Comparison of ENCODE assay signal across 22 cellular contexts in the genomic region with DNA sequence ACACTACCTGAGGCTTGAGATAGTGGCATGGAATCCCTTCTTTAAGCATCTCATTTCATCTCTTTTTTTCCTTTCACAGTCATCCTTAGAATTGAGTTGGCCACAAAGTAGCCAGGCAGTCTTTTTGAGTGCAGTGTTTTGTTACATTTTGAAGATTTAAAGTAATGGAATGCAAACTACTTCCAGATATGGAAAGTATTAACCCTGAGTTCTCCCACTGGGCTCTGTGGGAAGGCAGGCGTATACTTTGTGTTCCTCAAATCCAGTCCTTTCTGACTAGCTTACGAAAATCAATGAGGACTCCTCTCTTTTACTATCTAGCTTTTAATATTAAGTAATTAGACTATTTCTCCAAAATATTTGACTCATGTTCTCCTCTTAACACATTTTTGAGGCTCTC. TPM values are rescaled to one million over a fixed set of nuclear protein-coding genes. Genes with fewer than 3 reads are reported as not detected.
"Had no signal": no experiment of that assay in that cellular context is flagged by ENCODE, and none has a peak within 500 bp of the region (broad histone marks: within the 10 kb centered on the region; RNA-seq: fewer than 3 reads in every experiment).

No MANE protein-coding gene starts in this region.

- H3K4me3 Mint-ChIP-seq: activated CD4-positive, alpha-beta memory T cell treated with anti-CD3 and anti-CD28 coated beads, Interleukin-2, amount 10 ng/mL, durations not matched to agents 7 days and 5 days; activated naive CD8-positive, alpha-beta T cell treated with anti-CD3 and anti-CD28 coated beads, Interleukin-2, amount 10 ng/mL, durations not matched to agents 7 days and 5 days; activated T-helper 17 cell treated with anti-CD3 and anti-CD28 coated beads, Interleukin-2, amount 50 U/mL, for 72 hours; effector memory CD8-positive, alpha-beta T cell; nephron; T-cell; WTC11 had no signal

- H3K9me3 Mint-ChIP-seq: activated CD4-positive, alpha-beta memory T cell treated with anti-CD3 and anti-CD28 coated beads, Interleukin-2, amount 10 ng/mL, durations not matched to agents 7 days and 5 days; activated naive CD8-positive, alpha-beta T cell treated with anti-CD3 and anti-CD28 coated beads, Interleukin-2, amount 10 ng/mL, durations not matched to agents 7 days and 5 days; nephron; WTC11 had no signal

- ATAC-seq: activated T-helper 17 cell treated with anti-CD3 and anti-CD28 coated beads, Interleukin-2, amount 50 U/mL, for 72 hours; effector memory CD8-positive, alpha-beta T cell; left lung; T-cell; WTC11 had no signal

- H3K36me3 Mint-ChIP-seq: activated naive CD8-positive, alpha-beta T cell treated with anti-CD3 and anti-CD28 coated beads, Interleukin-2, amount 10 ng/mL, durations not matched to agents 7 days and 5 days; T-cell; WTC11 had no signal

- H3K4me1 ChIP-seq: left lung, prostate gland, right atrium auricular region, transverse colon, vagina had no signal

- DNase-seq: activated CD4-positive, alpha-beta memory T cell treated with anti-CD3 and anti-CD28 coated beads, Interleukin-2, amount 10 ng/mL, durations not matched to agents 7 days and 5 days; activated CD4-positive, alpha-beta T cell treated with anti-CD3 and anti-CD28 coated beads for 4 hours; activated naive CD4-positive, alpha-beta T cell; activated naive CD8-positive, alpha-beta T cell treated with anti-CD3 and anti-CD28 coated beads, Interleukin-2, amount 10 ng/mL, durations not matched to agents 7 days and 5 days; activated T-cell treated with anti-CD3 and anti-CD28 coated beads, Interleukin-2, amount 50 U/mL, for 1 hour; effector memory CD8-positive, alpha-beta T cell; foreskin melanocyte; glutamatergic neuron; left lung; mammary epithelial cell; midbrain; stimulated activated CD4-positive, alpha-beta T cell treated with anti-CD3 and anti-CD28 coated beads, Interleukin-2, amount 100 ng/mL, for 24 hours; stimulated activated naive CD4-positive, alpha-beta T cell treated with Interleukin-2 at 50 U/mL for 16 hours; substantia nigra; T-cell; transverse colon had no signal

- H3K9me3 ChIP-seq: left lung, prostate gland, right atrium auricular region, transverse colon, vagina had no signal

- H3K27me3 ChIP-seq: left lung, right atrium auricular region, transverse colon, vagina had no signal

- H3K27me3 Mint-ChIP-seq: activated CD4-positive, alpha-beta memory T cell treated with anti-CD3 and anti-CD28 coated beads, Interleukin-2, amount 10 ng/mL, durations not matched to agents 7 days and 5 days; activated naive CD8-positive, alpha-beta T cell treated with anti-CD3 and anti-CD28 coated beads, Interleukin-2, amount 10 ng/mL, durations not matched to agents 7 days and 5 days; activated T-helper 17 cell treated with anti-CD3 and anti-CD28 coated beads, Interleukin-2, amount 50 U/mL, for 72 hours; effector memory CD8-positive, alpha-beta T cell; T-cell had no signal

- H3K27ac ChIP-seq: left lung, prostate gland, right atrium auricular region, transverse colon, vagina had no signal

- H3K27ac Mint-ChIP-seq: activated CD4-positive, alpha-beta memory T cell treated with anti-CD3 and anti-CD28 coated beads, Interleukin-2, amount 10 ng/mL, durations not matched to agents 7 days and 5 days; activated naive CD8-positive, alpha-beta T cell treated with anti-CD3 and anti-CD28 coated beads, Interleukin-2, amount 10 ng/mL, durations not matched to agents 7 days and 5 days; activated T-helper 17 cell treated with anti-CD3 and anti-CD28 coated beads, Interleukin-2, amount 50 U/mL, for 72 hours; effector memory CD8-positive, alpha-beta T cell; nephron; T-cell; WTC11 had no signal

- H3K36me3 ChIP-seq: left lung, prostate gland, right atrium auricular region, transverse colon, vagina had no signal

- H3K4me1 Mint-ChIP-seq: activated CD4-positive, alpha-beta memory T cell treated with anti-CD3 and anti-CD28 coated beads, Interleukin-2, amount 10 ng/mL, durations not matched to agents 7 days and 5 days; activated naive CD8-positive, alpha-beta T cell treated with anti-CD3 and anti-CD28 coated beads, Interleukin-2, amount 10 ng/mL, durations not matched to agents 7 days and 5 days; activated T-helper 17 cell treated with anti-CD3 and anti-CD28 coated beads, Interleukin-2, amount 50 U/mL, for 72 hours; nephron; T-cell had no signal

- H3K4me3 ChIP-seq: left lung, prostate gland, right atrium auricular region, transverse colon, vagina had no signal

RNA-seq across cellular contexts. Expression of a gene that starts 29.9 kb away (rescaled TPM):
- total RNA-seq: activated CD4-positive, alpha-beta memory T cell treated with anti-CD3 and anti-CD28 coated beads, Interleukin-2, amount 10 ng/mL, durations not matched to agents 7 days and 5 days; activated naive CD8-positive, alpha-beta T cell treated with anti-CD3 and anti-CD28 coated beads, Interleukin-2, amount 10 ng/mL, durations not matched to agents 7 days and 5 days; activated T-helper 17 cell treated with anti-CD3 and anti-CD28 coated beads, Interleukin-2, amount 50 U/mL, for 72 hours; mammary epithelial cell; T-cell had no signal
